Comparison of ENCODE assay signal across 9 cellular contexts in the genomic region with DNA sequence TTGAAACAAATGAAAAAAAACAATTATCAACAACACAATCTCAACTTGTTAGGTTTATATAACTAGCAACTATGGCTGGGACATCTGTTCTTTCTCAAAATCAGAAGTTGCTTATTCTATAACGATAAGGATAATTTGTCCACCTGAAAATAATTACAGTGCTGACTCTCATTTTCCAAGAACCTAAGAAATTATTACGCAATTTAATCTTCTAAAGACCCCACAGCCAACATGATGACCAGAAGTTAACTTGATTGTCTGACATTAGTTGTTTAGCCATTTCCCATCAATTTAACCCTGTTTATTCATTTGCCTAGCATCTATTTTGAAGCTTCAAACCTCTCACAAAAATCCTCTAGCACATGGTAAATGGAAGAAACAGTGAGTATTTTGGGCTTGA.
"Had no signal": no experiment of that assay in that cellular context is flagged by ENCODE, and none has a peak within 500 bp of the region (broad histone marks: within the 10 kb centered on the region; RNA-seq: fewer than 3 reads in every experiment).

No MANE protein-coding gene starts in this region.

- H3K36me3 ChIP-seq: HAP-1 had no signal

- H3K9ac ChIP-seq: GM23248 had no signal

- H3K4me3 ChIP-seq: GM23248, HAP-1, K562 had no signal

- H3K9me3 ChIP-seq: HAP-1 had no signal

- H3K27ac ChIP-seq: GM23248 had no signal

- DNase-seq: GM23248, GOT3, H7, HFFc6, KG1 had no signal

- ATAC-seq: HCT116, K562 had no signal

- H2AFZ ChIP-seq: GM23248 had no signal

- FAIRE-seq: HTR-8/SVneo, K562 had no signal
